ENCODE assay signal across 1 cellular context in the genomic region with DNA sequence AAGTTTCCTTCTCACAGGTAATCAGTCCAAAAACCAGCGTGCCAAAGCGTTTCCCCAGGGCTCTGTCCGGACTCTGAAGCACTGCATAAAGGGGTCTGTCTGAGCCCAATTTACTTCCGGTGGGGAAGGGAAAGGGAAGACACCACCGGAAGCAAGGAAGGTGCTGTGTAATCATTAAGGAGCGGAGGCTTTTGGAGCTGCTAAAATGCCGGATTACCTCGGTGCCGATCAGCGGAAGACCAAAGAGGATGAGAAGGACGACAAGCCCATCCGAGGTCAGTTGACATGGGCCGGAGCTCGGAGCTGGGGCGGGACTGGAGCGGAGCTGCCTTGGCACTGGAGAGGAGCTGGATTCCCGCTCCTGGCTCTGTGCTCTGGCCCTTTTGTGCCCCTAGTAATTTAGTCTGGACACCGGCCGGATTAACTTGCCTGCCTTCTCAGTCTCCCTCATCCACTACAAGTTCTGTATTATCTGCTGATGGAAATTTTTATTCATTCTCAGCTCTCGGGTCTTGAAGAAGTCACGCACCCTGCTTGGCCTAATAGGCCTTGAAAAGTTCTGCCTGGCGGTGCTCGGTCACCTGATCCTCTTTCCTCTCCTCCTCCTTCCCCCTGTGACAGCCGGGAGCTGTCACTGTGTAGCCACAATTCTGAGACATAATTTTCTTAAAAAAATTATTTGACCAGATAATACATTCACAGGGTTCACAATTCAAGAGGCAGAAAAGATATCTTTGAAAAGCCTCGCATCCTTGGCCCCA.
A peak's percentile ranks its signal among the peaks of the same experiment; 100 is the strongest.
TF ChIP-seq lines count a peak whose summit lies in the region.

A gene (plus strand): TSS at position 137 of the 761 bp plus-strand sequence. CDS start 69 bp downstream, at position 206.

TF ChIP-seq in GM12878, 131 proteins besides CTCF, POLR2A, EP300 and RAD21 (continued from another document and continues in another):
- TF ChIP-seq, protein P1, sequence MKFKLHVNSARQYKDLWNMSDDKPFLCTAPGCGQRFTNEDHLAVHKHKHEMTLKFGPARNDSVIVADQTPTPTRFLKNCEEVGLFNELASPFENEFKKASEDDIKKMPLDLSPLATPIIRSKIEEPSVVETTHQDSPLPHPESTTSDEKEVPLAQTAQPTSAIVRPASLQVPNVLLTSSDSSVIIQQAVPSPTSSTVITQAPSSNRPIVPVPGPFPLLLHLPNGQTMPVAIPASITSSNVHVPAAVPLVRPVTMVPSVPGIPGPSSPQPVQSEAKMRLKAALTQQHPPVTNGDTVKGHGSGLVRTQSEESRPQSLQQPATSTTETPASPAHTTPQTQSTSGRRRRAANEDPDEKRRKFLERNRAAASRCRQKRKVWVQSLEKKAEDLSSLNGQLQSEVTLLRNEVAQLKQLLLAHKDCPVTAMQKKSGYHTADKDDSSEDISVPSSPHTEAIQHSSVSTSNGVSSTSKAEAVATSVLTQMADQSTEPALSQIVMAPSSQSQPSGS (IDR thresholded peaks at IDR 0.05; ENCODE audit: low read length): no peak
- no peak for TF ChIP-seq RFX5 (IDR thresholded peaks at IDR 0.05; ENCODE audit: low read depth, low read length)
- TF ChIP-seq RB1 (IDR thresholded peaks at IDR 0.05; ENCODE audit: borderline replicate concordance): peak; percentile 55; the same call in 1 of the 2 replicates
- no peak for TF ChIP-seq TBL1XR1 (IDR thresholded peaks at IDR 0.05; ENCODE audit: low read depth, low read length)
- no peak for TF ChIP-seq CHD1 (IDR thresholded peaks at IDR 0.05; ENCODE audit: low read depth, low read length)
- TF ChIP-seq, protein P2, sequence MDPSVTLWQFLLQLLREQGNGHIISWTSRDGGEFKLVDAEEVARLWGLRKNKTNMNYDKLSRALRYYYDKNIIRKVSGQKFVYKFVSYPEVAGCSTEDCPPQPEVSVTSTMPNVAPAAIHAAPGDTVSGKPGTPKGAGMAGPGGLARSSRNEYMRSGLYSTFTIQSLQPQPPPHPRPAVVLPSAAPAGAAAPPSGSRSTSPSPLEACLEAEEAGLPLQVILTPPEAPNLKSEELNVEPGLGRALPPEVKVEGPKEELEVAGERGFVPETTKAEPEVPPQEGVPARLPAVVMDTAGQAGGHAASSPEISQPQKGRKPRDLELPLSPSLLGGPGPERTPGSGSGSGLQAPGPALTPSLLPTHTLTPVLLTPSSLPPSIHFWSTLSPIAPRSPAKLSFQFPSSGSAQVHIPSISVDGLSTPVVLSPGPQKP (IDR thresholded peaks at IDR 0.05; ENCODE audit: low read depth, low read length): peak; percentile 89
- TF ChIP-seq, protein P3, sequence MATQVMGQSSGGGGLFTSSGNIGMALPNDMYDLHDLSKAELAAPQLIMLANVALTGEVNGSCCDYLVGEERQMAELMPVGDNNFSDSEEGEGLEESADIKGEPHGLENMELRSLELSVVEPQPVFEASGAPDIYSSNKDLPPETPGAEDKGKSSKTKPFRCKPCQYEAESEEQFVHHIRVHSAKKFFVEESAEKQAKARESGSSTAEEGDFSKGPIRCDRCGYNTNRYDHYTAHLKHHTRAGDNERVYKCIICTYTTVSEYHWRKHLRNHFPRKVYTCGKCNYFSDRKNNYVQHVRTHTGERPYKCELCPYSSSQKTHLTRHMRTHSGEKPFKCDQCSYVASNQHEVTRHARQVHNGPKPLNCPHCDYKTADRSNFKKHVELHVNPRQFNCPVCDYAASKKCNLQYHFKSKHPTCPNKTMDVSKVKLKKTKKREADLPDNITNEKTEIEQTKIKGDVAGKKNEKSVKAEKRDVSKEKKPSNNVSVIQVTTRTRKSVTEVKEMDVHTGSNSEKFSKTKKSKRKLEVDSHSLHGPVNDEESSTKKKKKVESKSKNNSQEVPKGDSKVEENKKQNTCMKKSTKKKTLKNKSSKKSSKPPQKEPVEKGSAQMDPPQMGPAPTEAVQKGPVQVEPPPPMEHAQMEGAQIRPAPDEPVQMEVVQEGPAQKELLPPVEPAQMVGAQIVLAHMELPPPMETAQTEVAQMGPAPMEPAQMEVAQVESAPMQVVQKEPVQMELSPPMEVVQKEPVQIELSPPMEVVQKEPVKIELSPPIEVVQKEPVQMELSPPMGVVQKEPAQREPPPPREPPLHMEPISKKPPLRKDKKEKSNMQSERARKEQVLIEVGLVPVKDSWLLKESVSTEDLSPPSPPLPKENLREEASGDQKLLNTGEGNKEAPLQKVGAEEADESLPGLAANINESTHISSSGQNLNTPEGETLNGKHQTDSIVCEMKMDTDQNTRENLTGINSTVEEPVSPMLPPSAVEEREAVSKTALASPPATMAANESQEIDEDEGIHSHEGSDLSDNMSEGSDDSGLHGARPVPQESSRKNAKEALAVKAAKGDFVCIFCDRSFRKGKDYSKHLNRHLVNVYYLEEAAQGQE (IDR thresholded peaks at IDR 0.05; ENCODE audit: low read depth, low read length): peak; percentile 19; the same call in 1 of the 2 replicates
- TF ChIP-seq, protein P4, sequence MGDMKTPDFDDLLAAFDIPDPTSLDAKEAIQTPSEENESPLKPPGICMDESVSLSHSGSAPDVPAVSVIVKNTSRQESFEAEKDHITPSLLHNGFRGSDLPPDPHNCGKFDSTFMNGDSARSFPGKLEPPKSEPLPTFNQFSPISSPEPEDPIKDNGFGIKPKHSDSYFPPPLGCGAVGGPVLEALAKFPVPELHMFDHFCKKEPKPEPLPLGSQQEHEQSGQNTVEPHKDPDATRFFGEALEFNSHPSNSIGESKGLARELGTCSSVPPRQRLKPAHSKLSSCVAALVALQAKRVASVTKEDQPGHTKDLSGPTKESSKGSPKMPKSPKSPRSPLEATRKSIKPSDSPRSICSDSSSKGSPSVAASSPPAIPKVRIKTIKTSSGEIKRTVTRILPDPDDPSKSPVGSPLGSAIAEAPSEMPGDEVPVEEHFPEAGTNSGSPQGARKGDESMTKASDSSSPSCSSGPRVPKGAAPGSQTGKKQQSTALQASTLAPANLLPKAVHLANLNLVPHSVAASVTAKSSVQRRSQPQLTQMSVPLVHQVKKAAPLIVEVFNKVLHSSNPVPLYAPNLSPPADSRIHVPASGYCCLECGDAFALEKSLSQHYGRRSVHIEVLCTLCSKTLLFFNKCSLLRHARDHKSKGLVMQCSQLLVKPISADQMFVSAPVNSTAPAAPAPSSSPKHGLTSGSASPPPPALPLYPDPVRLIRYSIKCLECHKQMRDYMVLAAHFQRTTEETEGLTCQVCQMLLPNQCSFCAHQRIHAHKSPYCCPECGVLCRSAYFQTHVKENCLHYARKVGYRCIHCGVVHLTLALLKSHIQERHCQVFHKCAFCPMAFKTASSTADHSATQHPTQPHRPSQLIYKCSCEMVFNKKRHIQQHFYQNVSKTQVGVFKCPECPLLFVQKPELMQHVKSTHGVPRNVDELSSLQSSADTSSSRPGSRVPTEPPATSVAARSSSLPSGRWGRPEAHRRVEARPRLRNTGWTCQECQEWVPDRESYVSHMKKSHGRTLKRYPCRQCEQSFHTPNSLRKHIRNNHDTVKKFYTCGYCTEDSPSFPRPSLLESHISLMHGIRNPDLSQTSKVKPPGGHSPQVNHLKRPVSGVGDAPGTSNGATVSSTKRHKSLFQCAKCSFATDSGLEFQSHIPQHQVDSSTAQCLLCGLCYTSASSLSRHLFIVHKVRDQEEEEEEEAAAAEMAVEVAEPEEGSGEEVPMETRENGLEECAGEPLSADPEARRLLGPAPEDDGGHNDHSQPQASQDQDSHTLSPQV (IDR thresholded peaks at IDR 0.05): no peak
- no peak for TF ChIP-seq KAT2A (conservative IDR thresholded peaks at IDR 0.05; ENCODE audit: control insufficient read depth, low read depth, low read length)
- TF ChIP-seq DPF2 (IDR thresholded peaks at IDR 0.05): no peak
- TF ChIP-seq, protein P5, sequence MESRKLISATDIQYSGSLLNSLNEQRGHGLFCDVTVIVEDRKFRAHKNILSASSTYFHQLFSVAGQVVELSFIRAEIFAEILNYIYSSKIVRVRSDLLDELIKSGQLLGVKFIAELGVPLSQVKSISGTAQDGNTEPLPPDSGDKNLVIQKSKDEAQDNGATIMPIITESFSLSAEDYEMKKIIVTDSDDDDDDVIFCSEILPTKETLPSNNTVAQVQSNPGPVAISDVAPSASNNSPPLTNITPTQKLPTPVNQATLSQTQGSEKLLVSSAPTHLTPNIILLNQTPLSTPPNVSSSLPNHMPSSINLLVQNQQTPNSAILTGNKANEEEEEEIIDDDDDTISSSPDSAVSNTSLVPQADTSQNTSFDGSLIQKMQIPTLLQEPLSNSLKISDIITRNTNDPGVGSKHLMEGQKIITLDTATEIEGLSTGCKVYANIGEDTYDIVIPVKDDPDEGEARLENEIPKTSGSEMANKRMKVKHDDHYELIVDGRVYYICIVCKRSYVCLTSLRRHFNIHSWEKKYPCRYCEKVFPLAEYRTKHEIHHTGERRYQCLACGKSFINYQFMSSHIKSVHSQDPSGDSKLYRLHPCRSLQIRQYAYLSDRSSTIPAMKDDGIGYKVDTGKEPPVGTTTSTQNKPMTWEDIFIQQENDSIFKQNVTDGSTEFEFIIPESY (IDR thresholded peaks at IDR 0.05): no peak
- no peak for TF ChIP-seq PAX5 (IDR thresholded peaks at IDR 0.05; ENCODE audit: borderline replicate concordance, low read depth, low read length)
- TF ChIP-seq ZNF274 (IDR thresholded peaks at IDR 0.05; ENCODE audit: insufficient read depth, insufficient read length): no peak
- peak; percentile 91 for TF ChIP-seq RAD51 (IDR thresholded peaks at IDR 0.05)
- TF ChIP-seq HDAC2 (IDR thresholded peaks at IDR 0.05): no peak
- peak; percentile 68 for TF ChIP-seq RUNX3 (IDR thresholded peaks at IDR 0.05; ENCODE audit: low read length)
- TF ChIP-seq, protein P6, sequence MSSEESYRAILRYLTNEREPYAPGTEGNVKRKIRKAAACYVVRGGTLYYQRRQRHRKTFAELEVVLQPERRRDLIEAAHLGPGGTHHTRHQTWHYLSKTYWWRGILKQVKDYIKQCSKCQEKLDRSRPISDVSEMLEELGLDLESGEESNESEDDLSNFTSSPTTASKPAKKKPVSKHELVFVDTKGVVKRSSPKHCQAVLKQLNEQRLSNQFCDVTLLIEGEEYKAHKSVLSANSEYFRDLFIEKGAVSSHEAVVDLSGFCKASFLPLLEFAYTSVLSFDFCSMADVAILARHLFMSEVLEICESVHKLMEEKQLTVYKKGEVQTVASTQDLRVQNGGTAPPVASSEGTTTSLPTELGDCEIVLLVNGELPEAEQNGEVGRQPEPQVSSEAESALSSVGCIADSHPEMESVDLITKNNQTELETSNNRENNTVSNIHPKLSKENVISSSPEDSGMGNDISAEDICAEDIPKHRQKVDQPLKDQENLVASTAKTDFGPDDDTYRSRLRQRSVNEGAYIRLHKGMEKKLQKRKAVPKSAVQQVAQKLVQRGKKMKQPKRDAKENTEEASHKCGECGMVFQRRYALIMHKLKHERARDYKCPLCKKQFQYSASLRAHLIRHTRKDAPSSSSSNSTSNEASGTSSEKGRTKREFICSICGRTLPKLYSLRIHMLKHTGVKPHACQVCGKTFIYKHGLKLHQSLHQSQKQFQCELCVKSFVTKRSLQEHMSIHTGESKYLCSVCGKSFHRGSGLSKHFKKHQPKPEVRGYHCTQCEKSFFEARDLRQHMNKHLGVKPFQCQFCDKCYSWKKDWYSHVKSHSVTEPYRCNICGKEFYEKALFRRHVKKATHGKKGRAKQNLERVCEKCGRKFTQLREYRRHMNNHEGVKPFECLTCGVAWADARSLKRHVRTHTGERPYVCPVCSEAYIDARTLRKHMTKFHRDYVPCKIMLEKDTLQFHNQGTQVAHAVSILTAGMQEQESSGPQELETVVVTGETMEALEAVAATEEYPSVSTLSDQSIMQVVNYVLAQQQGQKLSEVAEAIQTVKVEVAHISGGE (CRISPR knock-in tag; IDR thresholded peaks at IDR 0.05): peak; percentile 89
- TF ChIP-seq ASH2L (IDR thresholded peaks at IDR 0.05; ENCODE audit: borderline replicate concordance, low read depth): no peak
- TF ChIP-seq, protein P7, sequence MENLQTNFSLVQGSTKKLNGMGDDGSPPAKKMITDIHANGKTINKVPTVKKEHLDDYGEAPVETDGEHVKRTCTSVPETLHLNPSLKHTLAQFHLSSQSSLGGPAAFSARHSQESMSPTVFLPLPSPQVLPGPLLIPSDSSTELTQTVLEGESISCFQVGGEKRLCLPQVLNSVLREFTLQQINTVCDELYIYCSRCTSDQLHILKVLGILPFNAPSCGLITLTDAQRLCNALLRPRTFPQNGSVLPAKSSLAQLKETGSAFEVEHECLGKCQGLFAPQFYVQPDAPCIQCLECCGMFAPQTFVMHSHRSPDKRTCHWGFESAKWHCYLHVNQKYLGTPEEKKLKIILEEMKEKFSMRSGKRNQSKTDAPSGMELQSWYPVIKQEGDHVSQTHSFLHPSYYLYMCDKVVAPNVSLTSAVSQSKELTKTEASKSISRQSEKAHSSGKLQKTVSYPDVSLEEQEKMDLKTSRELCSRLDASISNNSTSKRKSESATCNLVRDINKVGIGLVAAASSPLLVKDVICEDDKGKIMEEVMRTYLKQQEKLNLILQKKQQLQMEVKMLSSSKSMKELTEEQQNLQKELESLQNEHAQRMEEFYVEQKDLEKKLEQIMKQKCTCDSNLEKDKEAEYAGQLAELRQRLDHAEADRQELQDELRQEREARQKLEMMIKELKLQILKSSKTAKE (IDR thresholded peaks at IDR 0.05; ENCODE audit: low read depth, poor library complexity, severe bottlenecking): peak; percentile 52
- TF ChIP-seq, protein P8, sequence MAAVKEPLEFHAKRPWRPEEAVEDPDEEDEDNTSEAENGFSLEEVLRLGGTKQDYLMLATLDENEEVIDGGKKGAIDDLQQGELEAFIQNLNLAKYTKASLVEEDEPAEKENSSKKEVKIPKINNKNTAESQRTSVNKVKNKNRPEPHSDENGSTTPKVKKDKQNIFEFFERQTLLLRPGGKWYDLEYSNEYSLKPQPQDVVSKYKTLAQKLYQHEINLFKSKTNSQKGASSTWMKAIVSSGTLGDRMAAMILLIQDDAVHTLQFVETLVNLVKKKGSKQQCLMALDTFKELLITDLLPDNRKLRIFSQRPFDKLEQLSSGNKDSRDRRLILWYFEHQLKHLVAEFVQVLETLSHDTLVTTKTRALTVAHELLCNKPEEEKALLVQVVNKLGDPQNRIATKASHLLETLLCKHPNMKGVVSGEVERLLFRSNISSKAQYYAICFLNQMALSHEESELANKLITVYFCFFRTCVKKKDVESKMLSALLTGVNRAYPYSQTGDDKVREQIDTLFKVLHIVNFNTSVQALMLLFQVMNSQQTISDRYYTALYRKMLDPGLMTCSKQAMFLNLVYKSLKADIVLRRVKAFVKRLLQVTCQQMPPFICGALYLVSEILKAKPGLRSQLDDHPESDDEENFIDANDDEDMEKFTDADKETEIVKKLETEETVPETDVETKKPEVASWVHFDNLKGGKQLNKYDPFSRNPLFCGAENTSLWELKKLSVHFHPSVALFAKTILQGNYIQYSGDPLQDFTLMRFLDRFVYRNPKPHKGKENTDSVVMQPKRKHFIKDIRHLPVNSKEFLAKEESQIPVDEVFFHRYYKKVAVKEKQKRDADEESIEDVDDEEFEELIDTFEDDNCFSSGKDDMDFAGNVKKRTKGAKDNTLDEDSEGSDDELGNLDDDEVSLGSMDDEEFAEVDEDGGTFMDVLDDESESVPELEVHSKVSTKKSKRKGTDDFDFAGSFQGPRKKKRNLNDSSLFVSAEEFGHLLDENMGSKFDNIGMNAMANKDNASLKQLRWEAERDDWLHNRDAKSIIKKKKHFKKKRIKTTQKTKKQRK (IDR thresholded peaks at IDR 0.05; ENCODE audit: low read depth, low read length): no peak
- TF ChIP-seq SREBF1 (IDR thresholded peaks at IDR 0.05; ENCODE audit: low read length): no peak
- TF ChIP-seq NR2C2 (IDR thresholded peaks at IDR 0.05; ENCODE audit: borderline replicate concordance, control insufficient read depth, insufficient read length, low read depth): no peak
- TF ChIP-seq MYB (IDR thresholded peaks at IDR 0.05; ENCODE audit: borderline replicate concordance, low read depth, low read length): no peak
- TF ChIP-seq, protein P9, sequence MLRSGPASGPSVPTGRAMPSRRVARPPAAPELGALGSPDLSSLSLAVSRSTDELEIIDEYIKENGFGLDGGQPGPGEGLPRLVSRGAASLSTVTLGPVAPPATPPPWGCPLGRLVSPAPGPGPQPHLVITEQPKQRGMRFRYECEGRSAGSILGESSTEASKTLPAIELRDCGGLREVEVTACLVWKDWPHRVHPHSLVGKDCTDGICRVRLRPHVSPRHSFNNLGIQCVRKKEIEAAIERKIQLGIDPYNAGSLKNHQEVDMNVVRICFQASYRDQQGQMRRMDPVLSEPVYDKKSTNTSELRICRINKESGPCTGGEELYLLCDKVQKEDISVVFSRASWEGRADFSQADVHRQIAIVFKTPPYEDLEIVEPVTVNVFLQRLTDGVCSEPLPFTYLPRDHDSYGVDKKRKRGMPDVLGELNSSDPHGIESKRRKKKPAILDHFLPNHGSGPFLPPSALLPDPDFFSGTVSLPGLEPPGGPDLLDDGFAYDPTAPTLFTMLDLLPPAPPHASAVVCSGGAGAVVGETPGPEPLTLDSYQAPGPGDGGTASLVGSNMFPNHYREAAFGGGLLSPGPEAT (IDR thresholded peaks at IDR 0.05; ENCODE audit: low read depth): peak; percentile 89
